18 cellular contexts compared by ENCODE assay signal in the genomic region with DNA sequence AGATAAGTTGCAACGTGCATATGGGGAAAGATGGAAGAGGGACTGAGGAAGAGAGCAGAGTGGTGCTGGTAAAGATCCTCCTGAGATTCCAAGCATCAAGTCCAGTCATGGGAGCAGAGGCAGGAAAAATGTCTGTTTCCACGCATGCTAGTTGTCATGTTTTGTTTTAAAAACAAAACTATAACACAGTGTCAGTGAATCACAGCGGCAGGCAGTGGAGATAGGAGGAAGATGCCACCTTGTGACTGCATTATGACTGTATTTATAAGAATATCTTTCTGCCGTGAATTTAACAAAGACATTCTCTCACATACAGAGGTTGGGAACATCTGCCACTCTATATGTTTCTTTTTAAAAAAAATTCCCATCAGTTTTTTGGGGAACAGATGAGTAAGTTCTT. TPM values are rescaled to one million over a fixed set of nuclear protein-coding genes. Genes with fewer than 3 reads are reported as not detected.
A peak's percentile ranks its signal among the peaks of the same experiment; 100 is the strongest.
DNase-seq lines count a peak whose midpoint lies in the region; ATAC-seq and TF ChIP-seq lines count a peak whose summit lies in the region.
"Had no signal": no experiment of that assay in that cellular context is flagged by ENCODE, and none has a peak within 500 bp of the region (broad histone marks: within the 10 kb centered on the region; RNA-seq: fewer than 3 reads in every experiment).

No MANE protein-coding gene starts in this region.

- no peak overlapping the region for H3K27ac ChIP-seq in gastroesophageal sphincter
- H3K27ac ChIP-seq: HL-60, left ventricle myocardium inferior, ovary had no signal

- no peaks in the 10 kb centered on the region for H3K36me3 ChIP-seq in gastroesophageal sphincter
- H3K36me3 ChIP-seq: left ventricle myocardium inferior, ovary had no signal

- no peaks in the 10 kb centered on the region for H3K36me3 Mint-ChIP-seq in activated T-helper 17 cell treated with anti-CD3 and anti-CD28 coated beads, Interleukin-2, amount 50 U/mL, for 72 hours (ENCODE audit: low read depth)
- H3K36me3 Mint-ChIP-seq in activated T-cell treated with anti-CD3 and anti-CD28 coated beads, Interleukin-2, amount 50 U/mL, for 72 hours (ENCODE audit: insufficient read depth in 2 of 2) = peaks cover 2 to 3% of the 10 kb centered on the region in 2 donors
- H3K36me3 Mint-ChIP-seq: stimulated activated naive B cell treated with anti-CD40 and anti-IgM and Interleukin-4, amounts not matched to agents 10 μg/mL and 1 μg/mL and 100 μg/mL, for 72 hours had no signal

- ATAC-seq in SK-N-SH treated with all-trans-retinoic acid at 6 μM for 48 hours (peak; percentile 26; the same call in 2 of the 3 replicates), gastroesophageal sphincter (no peak), GM21619 (IDR thresholded peaks at IDR 0.05; ENCODE audit: unreplicated experiment) (no peak)
- ATAC-seq in activated T-helper 17 cell treated with anti-CD3 and anti-CD28 coated beads, Interleukin-2, amount 50 U/mL, for 72 hours (replicated peaks) = no peak
- no peak for ATAC-seq in activated T-cell treated with anti-CD3 and anti-CD28 coated beads, Interleukin-2, amount 50 U/mL, for 72 hours (replicated peaks in 1 of 2)
- ATAC-seq: activated CD8-positive, alpha-beta T cell treated with anti-CD3 and anti-CD28 coated beads, Interleukin-2, amount 10 ng/mL, durations not matched to agents 7 days and 5 days; stimulated activated naive B cell treated with anti-CD40 and anti-IgM and Interleukin-4, amounts not matched to agents 10 μg/mL and 1 μg/mL and 100 μg/mL, for 72 hours had no signal

- H3K27me3 ChIP-seq in gastroesophageal sphincter = peaks cover 30% of the 10 kb centered on the region
- H3K27me3 ChIP-seq: ovary had no signal

- H3K27ac Mint-ChIP-seq in activated T-helper 17 cell treated with anti-CD3 and anti-CD28 coated beads, Interleukin-2, amount 50 U/mL, for 72 hours = no peak overlapping the region
- H3K27ac Mint-ChIP-seq in activated T-cell treated with anti-CD3 and anti-CD28 coated beads, Interleukin-2, amount 50 U/mL, for 72 hours = no peak overlapping the region
- H3K27ac Mint-ChIP-seq: activated CD8-positive, alpha-beta T cell treated with anti-CD3 and anti-CD28 coated beads, Interleukin-2, amount 10 ng/mL, durations not matched to agents 7 days and 5 days; stimulated activated naive B cell treated with anti-CD40 and anti-IgM and Interleukin-4, amounts not matched to agents 10 μg/mL and 1 μg/mL and 100 μg/mL, for 72 hours had no signal

- peaks cover 0 to 6% (median 0%) of the 10 kb centered on the region in 3 donors for H3K9me3 ChIP-seq in gastroesophageal sphincter
- H3K9me3 ChIP-seq: ovary had no signal

- no peak for TF ChIP-seq EP300 in gastroesophageal sphincter (IDR thresholded peaks at IDR 0.05)

- no peak overlapping the region for H3K4me3 ChIP-seq in gastroesophageal sphincter
- H3K4me3 ChIP-seq: left ventricle myocardium inferior, ovary had no signal

- no peak for TF ChIP-seq POLR2A in gastroesophageal sphincter (IDR thresholded peaks at IDR 0.05)

- no peaks in the 10 kb centered on the region for H3K4me1 Mint-ChIP-seq in activated T-helper 17 cell treated with anti-CD3 and anti-CD28 coated beads, Interleukin-2, amount 50 U/mL, for 72 hours
- H3K4me1 Mint-ChIP-seq in activated T-cell treated with anti-CD3 and anti-CD28 coated beads, Interleukin-2, amount 50 U/mL, for 72 hours (ENCODE audit: low read depth) = peaks cover 6% of the 10 kb centered on the region

- 33 to 58% methylated on average over 4 of the region's 4 CpGs for WGBS in gastroesophageal sphincter (ENCODE audit: low coverage in 1 of 2), 2 donors

- peaks cover 26% of the 10 kb centered on the region for H3K27me3 Mint-ChIP-seq in activated T-helper 17 cell treated with anti-CD3 and anti-CD28 coated beads, Interleukin-2, amount 50 U/mL, for 72 hours
- peaks cover 31% of the 10 kb centered on the region for H3K27me3 Mint-ChIP-seq in activated T-cell treated with anti-CD3 and anti-CD28 coated beads, Interleukin-2, amount 50 U/mL, for 72 hours (ENCODE audit: low read depth)

- peaks cover 7% of the 10 kb centered on the region for H3K9me3 Mint-ChIP-seq in activated T-helper 17 cell treated with anti-CD3 and anti-CD28 coated beads, Interleukin-2, amount 50 U/mL, for 72 hours
- peaks cover 2 to 3% of the 10 kb centered on the region in 2 donors for H3K9me3 Mint-ChIP-seq in activated T-cell treated with anti-CD3 and anti-CD28 coated beads, Interleukin-2, amount 50 U/mL, for 72 hours

- no peak overlapping the region for H3K4me3 Mint-ChIP-seq in activated T-helper 17 cell treated with anti-CD3 and anti-CD28 coated beads, Interleukin-2, amount 50 U/mL, for 72 hours
- H3K4me3 Mint-ChIP-seq in activated T-cell treated with anti-CD3 and anti-CD28 coated beads, Interleukin-2, amount 50 U/mL, for 72 hours = no peak overlapping the region
- H3K4me3 Mint-ChIP-seq: activated CD8-positive, alpha-beta T cell treated with anti-CD3 and anti-CD28 coated beads, Interleukin-2, amount 10 ng/mL, durations not matched to agents 7 days and 5 days; stimulated activated naive B cell treated with anti-CD40 and anti-IgM and Interleukin-4, amounts not matched to agents 10 μg/mL and 1 μg/mL and 100 μg/mL, for 72 hours had no signal

- TF ChIP-seq CTCF in gastroesophageal sphincter (IDR thresholded peaks at IDR 0.05) = peak in 3 of 4 experiments; percentile 25 to 43 (median 38)

- peak; percentile 47 for DNase-seq in AG08396 (ENCODE audit: low spot score)
- DNase-seq in HCEC 1CT = peak; percentile 75
- DNase-seq in NCI-H524 treated with DMSO at 0.1 percent for 48 hours (lab: John Stamatoyannopoulos, UW) = no peak
- DNase-seq in activated T-cell treated with anti-CD3 and anti-CD28 coated beads, Interleukin-2, amount 50 U/mL, for 72 hours = no peak
- DNase-seq: activated CD8-positive, alpha-beta T cell treated with anti-CD3 and anti-CD28 coated beads, Interleukin-2, amount 10 ng/mL, durations not matched to agents 7 days and 5 days; activated naive CD4-positive, alpha-beta T cell treated with Interleukin-2 at 50 U/mL for 16 hours; DMS153; left ventricle myocardium inferior; NCI-H1092 treated with DMSO at 0.1 percent for 48 hours; NK-92 treated with Interleukin-12 subunit alpha and Interleukin-12 subunit beta, amount 100 ng/mL, for 24 hours; stimulated activated naive B cell treated with anti-CD40 and anti-IgM and Interleukin-4, amounts not matched to agents 10 μg/mL and 1 μg/mL and 100 μg/mL, for 72 hours had no signal

- H3K4me1 ChIP-seq in gastroesophageal sphincter = peaks cover 0 to 20% (median 0%) of the 10 kb centered on the region in 3 donors

TF ChIP-seq in SK-N-SH treated with all-trans-retinoic acid at 6 μM for 48 hours, 23 proteins besides CTCF, POLR2A, EP300 and RAD21:
- no peak for TF ChIP-seq ISL1 (CRISPR knock-in tag; IDR thresholded peaks at IDR 0.05)
- TF ChIP-seq SNAI2 (CRISPR knock-in tag; IDR thresholded peaks at IDR 0.05) = no peak
- TF ChIP-seq ZNF8 (CRISPR knock-in tag; IDR thresholded peaks at IDR 0.05) = no peak
- TF ChIP-seq, protein P1, sequence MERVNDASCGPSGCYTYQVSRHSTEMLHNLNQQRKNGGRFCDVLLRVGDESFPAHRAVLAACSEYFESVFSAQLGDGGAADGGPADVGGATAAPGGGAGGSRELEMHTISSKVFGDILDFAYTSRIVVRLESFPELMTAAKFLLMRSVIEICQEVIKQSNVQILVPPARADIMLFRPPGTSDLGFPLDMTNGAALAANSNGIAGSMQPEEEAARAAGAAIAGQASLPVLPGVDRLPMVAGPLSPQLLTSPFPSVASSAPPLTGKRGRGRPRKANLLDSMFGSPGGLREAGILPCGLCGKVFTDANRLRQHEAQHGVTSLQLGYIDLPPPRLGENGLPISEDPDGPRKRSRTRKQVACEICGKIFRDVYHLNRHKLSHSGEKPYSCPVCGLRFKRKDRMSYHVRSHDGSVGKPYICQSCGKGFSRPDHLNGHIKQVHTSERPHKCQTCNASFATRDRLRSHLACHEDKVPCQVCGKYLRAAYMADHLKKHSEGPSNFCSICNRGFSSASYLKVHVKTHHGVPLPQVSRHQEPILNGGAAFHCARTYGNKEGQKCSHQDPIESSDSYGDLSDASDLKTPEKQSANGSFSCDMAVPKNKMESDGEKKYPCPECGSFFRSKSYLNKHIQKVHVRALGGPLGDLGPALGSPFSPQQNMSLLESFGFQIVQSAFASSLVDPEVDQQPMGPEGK (CRISPR knock-in tag; IDR thresholded peaks at IDR 0.05; ENCODE audit: borderline replicate concordance) = no peak
- TF ChIP-seq ESRRG (CRISPR knock-in tag; IDR thresholded peaks at IDR 0.05) = no peak

RNA-seq across cellular contexts. Expression of a gene that starts 3.7 kb away (rescaled TPM):
- 10 to 100 TPM; 37.2 to 70.4 (median 58.4) TPM for total RNA-seq in gastroesophageal sphincter
- total RNA-seq in activated T-helper 17 cell treated with anti-CD3 and anti-CD28 coated beads, Interleukin-2, amount 50 U/mL, for 72 hours = under 1 TPM; 0.11 to 0.13 TPM
- total RNA-seq in activated T-cell treated with anti-CD3 and anti-CD28 coated beads, Interleukin-2, amount 50 U/mL, for 72 hours = not detected
- total RNA-seq: activated CD8-positive, alpha-beta T cell treated with anti-CD3 and anti-CD28 coated beads, Interleukin-2, amount 10 ng/mL, durations not matched to agents 7 days and 5 days; T-helper 2 cell treated with Interferon-gamma antibody and Interleukin-4, amounts not matched to agents 100 ng/mL and 5 ng/mL, for 36 hours had no signal

Comparison
In these comparisons a context has a peak if more than half of its experiments do, and no peak if none do; other contexts are left out.
1. DNase-seq: peak in AG08396 (single experiment) and HCEC 1CT (single experiment); none in NCI-H524 treated with DMSO at 0.1 percent for 48 hours (single experiment) and activated T-cell treated with anti-CD3 and anti-CD28 coated beads, Interleukin-2, amount 50 U/mL, for 72 hours (0 of 2).
2. RNA of a gene that starts 3.7 kb away (total RNA-seq): 37.2 to 70.4 TPM in gastroesophageal sphincter; 0.11 to 0.13 TPM in activated T-helper 17 cell treated with anti-CD3 and anti-CD28 coated beads, Interleukin-2, amount 50 U/mL, for 72 hours and not detected in activated T-cell treated with anti-CD3 and anti-CD28 coated beads, Interleukin-2, amount 50 U/mL, for 72 hours; every median in the first group is over 10 times any median in the second.